Comparison of ENCODE assay signal across 20 cellular contexts in genomic region chr16:12906271-12906670, GRCh38. TPM values are rescaled to one million over a fixed set of nuclear protein-coding genes. Genes with fewer than 3 reads are reported as not detected.
"Had no signal": no experiment of that assay in that cellular context is flagged by ENCODE, and none has a peak within 500 bp of the region (broad histone marks: within the 10 kb centered on the region; RNA-seq: fewer than 3 reads in every experiment).

No MANE protein-coding gene starts in this region.

- H3K36me3 ChIP-seq: esophagus squamous epithelium, gastroesophageal sphincter, ovary, tibial nerve, upper lobe of right lung had no signal

- H3K9me3 ChIP-seq: esophagus squamous epithelium, ovary, testis, upper lobe of right lung had no signal

- H3K27ac ChIP-seq: epithelial cell of prostate, esophagus squamous epithelium, gastroesophageal sphincter, hepatocyte, ovary, testis, tibial nerve, upper lobe of right lung had no signal

- H3K36me3 Mint-ChIP-seq: natural killer cell; stimulated activated memory B cell treated with anti-CD40 and anti-IgM and Interleukin-4, amounts not matched to agents 10 μg/mL and 1 μg/mL and 100 μg/mL, for 72 hours had no signal

- H2AFZ ChIP-seq: hepatocyte had no signal

- H3K9me3 Mint-ChIP-seq: effector memory CD8-positive, alpha-beta T cell; natural killer cell; neural crest cell; stimulated activated memory B cell treated with anti-CD40 and anti-IgM and Interleukin-4, amounts not matched to agents 10 μg/mL and 1 μg/mL and 100 μg/mL, for 72 hours; stimulated activated naive CD8-positive, alpha-beta T cell treated with anti-CD3 and anti-CD28 coated beads, Interleukin-15, Interleukin-2, amounts not matched to agents 100 ng/mL and 50 ng/mL, for 24 hours had no signal

- DNase-seq: effector memory CD8-positive, alpha-beta T cell; esophagus squamous epithelium; foreskin fibroblast; mammary epithelial cell; natural killer cell; ovary; right cardiac atrium; stimulated activated CD4-positive, alpha-beta T cell treated with anti-CD3 and anti-CD28 coated beads, Interleukin-4, amount 100 ng/mL, for 24 hours; testis; upper lobe of right lung had no signal

- H3K79me2 ChIP-seq: hepatocyte had no signal

- H3K4me1 Mint-ChIP-seq: natural killer cell, neural crest cell had no signal

- H3K4me2 ChIP-seq: hepatocyte had no signal

- H3K4me3 ChIP-seq: esophagus squamous epithelium, gastroesophageal sphincter, hepatocyte, ovary, testis, tibial nerve, upper lobe of right lung had no signal

- H3K27ac Mint-ChIP-seq: effector memory CD8-positive, alpha-beta T cell; natural killer cell; stimulated activated memory B cell treated with anti-CD40 and anti-IgM and Interleukin-4, amounts not matched to agents 10 μg/mL and 1 μg/mL and 100 μg/mL, for 72 hours; stimulated activated naive CD8-positive, alpha-beta T cell treated with anti-CD3 and anti-CD28 coated beads, Interleukin-15, Interleukin-2, amounts not matched to agents 100 ng/mL and 50 ng/mL, for 24 hours had no signal

- ATAC-seq: effector memory CD8-positive, alpha-beta T cell; gastroesophageal sphincter; left lobe of liver; natural killer cell; right cardiac atrium; stimulated activated memory B cell treated with anti-CD40 and anti-IgM and Interleukin-4, amounts not matched to agents 10 μg/mL and 1 μg/mL and 100 μg/mL, for 72 hours; upper lobe of right lung had no signal

- H3K4me3 Mint-ChIP-seq: effector memory CD8-positive, alpha-beta T cell; natural killer cell; neural crest cell; stimulated activated memory B cell treated with anti-CD40 and anti-IgM and Interleukin-4, amounts not matched to agents 10 μg/mL and 1 μg/mL and 100 μg/mL, for 72 hours; stimulated activated naive CD8-positive, alpha-beta T cell treated with anti-CD3 and anti-CD28 coated beads, Interleukin-15, Interleukin-2, amounts not matched to agents 100 ng/mL and 50 ng/mL, for 24 hours had no signal

- H3K4me1 ChIP-seq: upper lobe of right lung had no signal

- H3K27me3 ChIP-seq: ovary, testis had no signal

RNA-seq across cellular contexts. Expression of gene SHISA9, which starts 4.9 kb away (rescaled TPM):
- total RNA-seq: mesenteric fat pad, mononuclear cell, upper lobe of right lung had no signal
